16 cellular contexts compared by ENCODE assay signal in genomic region chr4:73883306-73883705, GRCh38. TPM values are rescaled to one million over a fixed set of nuclear protein-coding genes. Genes with fewer than 3 reads are reported as not detected.
A peak's percentile ranks its signal among the peaks of the same experiment; 100 is the strongest.
DNase-seq lines count a peak whose midpoint lies in the region; ATAC-seq, FAIRE-seq and TF ChIP-seq lines count a peak whose summit lies in the region.
"Had no signal": no experiment of that assay in that cellular context is flagged by ENCODE, and none has a peak within 500 bp of the region (broad histone marks: within the 10 kb centered on the region; RNA-seq: fewer than 3 reads in every experiment).

No MANE protein-coding gene starts in this region.

- H3K36me3 Mint-ChIP-seq in effector memory CD8-positive, alpha-beta T cell (ENCODE audit: insufficient read depth) = no peaks in the 10 kb centered on the region

- no peaks in the 10 kb centered on the region for H3K27me3 ChIP-seq in bronchial epithelial cell (ENCODE audit: control insufficient read depth, insufficient read depth, low read length)
- H3K27me3 ChIP-seq in osteoblast (ENCODE audit: insufficient read depth, low read length) = no peaks in the 10 kb centered on the region
- H3K27me3 ChIP-seq in esophagus muscularis mucosa = peaks cover 0 to 4% (median 0%) of the 10 kb centered on the region in 4 donors
- H3K27me3 ChIP-seq: BLaER1 treated with 17β-estradiol and CSF1 and Interleukin-3, amounts not matched to agents 10 nM and 100 nM; transverse colon had no signal

- ATAC-seq in effector memory CD8-positive, alpha-beta T cell (replicated peaks) = no peak

- DNase-seq in ELR (ENCODE audit: low read depth) = peak; percentile 85
- peak; percentile 75 for DNase-seq in M059J (ENCODE audit: low read depth)
- peak; percentile 77 for DNase-seq in bronchial epithelial cell (ENCODE audit: low read depth)
- DNase-seq in osteoblast (ENCODE audit: insufficient read length, low spot score, missing footprints) = no peak
- no peak for DNase-seq in esophagus muscularis mucosa (ENCODE audit: extremely low spot score)
- no peak for DNase-seq in GM10266 (ENCODE audit: extremely low spot score)
- no peak for DNase-seq in effector memory CD8-positive, alpha-beta T cell
- no peak for DNase-seq in NCI-H187 (lab: John Stamatoyannopoulos, UW)
- DNase-seq: activated gamma-delta T cell treated with Interleukin-2 at 50 U/mL for 16 hours; DMS79; left cardiac atrium; stimulated activated CD4-positive, alpha-beta T cell treated with anti-CD3 and anti-CD28 coated beads, Interleukin-1b, Interleukin-23, amount 100 ng/mL, for 48 hours; transverse colon had no signal

- H4K20me1 ChIP-seq in osteoblast (ENCODE audit: insufficient read depth, low read length) = no peaks in the 10 kb centered on the region
- H4K20me1 ChIP-seq: BLaER1 treated with 17β-estradiol and CSF1 and Interleukin-3, amounts not matched to agents 10 nM and 100 nM had no signal

- H3K4me2 ChIP-seq in osteoblast (ENCODE audit: insufficient read depth, low read length) = peak overlapping the region; percentile 40

- H3K9me3 ChIP-seq in osteoblast (ENCODE audit: low read depth, low read length) (no peaks in the 10 kb centered on the region), esophagus muscularis mucosa (no peaks in the 10 kb centered on the region)
- H3K9me3 ChIP-seq: transverse colon had no signal

- TF ChIP-seq CTCF in bronchial epithelial cell (IDR thresholded peaks at IDR 0.05; ENCODE audit: insufficient read depth, low read length, severe bottlenecking) = no peak
- no peak for TF ChIP-seq CTCF in osteoblast (IDR thresholded peaks at IDR 0.05; ENCODE audit: extremely low read depth, low read depth, low read length)
- TF ChIP-seq CTCF in esophagus muscularis mucosa (IDR thresholded peaks at IDR 0.05) = no peak
- TF ChIP-seq CTCF in GM10266 (IDR thresholded peaks at IDR 0.05; ENCODE audit: control insufficient read depth, insufficient read depth, low read depth, missing control alignments) = no peak

- intact Hi-C loops in esophagus muscularis mucosa (cut with DNase I) = no loop called here

- no peak overlapping the region for H3K27ac Mint-ChIP-seq in effector memory CD8-positive, alpha-beta T cell

- no peak for TF ChIP-seq POLR2A in esophagus muscularis mucosa (IDR thresholded peaks at IDR 0.05; ENCODE audit: low read depth)

- H3K4me1 ChIP-seq in osteoblast (ENCODE audit: insufficient read depth, low read length) (peaks cover 21% of the 10 kb centered on the region), esophagus muscularis mucosa (no peaks in the 10 kb centered on the region)

- no peaks in the 10 kb centered on the region for H3K79me2 ChIP-seq in osteoblast (ENCODE audit: insufficient read depth, low read length)

- no peak for TF ChIP-seq EP300 in esophagus muscularis mucosa (IDR thresholded peaks at IDR 0.05)

- 29% methylated on average over 1 of the region's 1 CpG for WGBS in esophagus muscularis mucosa

- H3K4me3 Mint-ChIP-seq in effector memory CD8-positive, alpha-beta T cell = no peak overlapping the region

- H3K4me3 ChIP-seq in bronchial epithelial cell (ENCODE audit: low read depth, low read length) (no peak overlapping the region), osteoblast (ENCODE audit: insufficient read depth, low read length) (no peak overlapping the region), esophagus muscularis mucosa (no peak overlapping the region)
- H3K4me3 ChIP-seq: BLaER1 treated with 17β-estradiol and CSF1 and Interleukin-3, amounts not matched to agents 10 nM and 100 nM; transverse colon had no signal

- H2AFZ ChIP-seq in osteoblast (ENCODE audit: low read length) = no peak overlapping the region

- H3K9me3 Mint-ChIP-seq in effector memory CD8-positive, alpha-beta T cell = peaks cover 0 to 4% of the 10 kb centered on the region in 2 donors

- H3K27me3 Mint-ChIP-seq in effector memory CD8-positive, alpha-beta T cell = no peaks in the 10 kb centered on the region

- FAIRE-seq in bronchial epithelial cell (lab: Jason Lieb, UNC) = no peak

- peak overlapping the region; percentile 1 for H3K27ac ChIP-seq in osteoblast (ENCODE audit: low read depth, low read length)
- no peak overlapping the region for H3K27ac ChIP-seq in esophagus muscularis mucosa (replicated peaks in 1 of 4)
- H3K27ac ChIP-seq: BLaER1 treated with 17β-estradiol and CSF1 and Interleukin-3, amounts not matched to agents 10 nM and 100 nM; transverse colon had no signal

- no peaks in the 10 kb centered on the region for H3K4me1 Mint-ChIP-seq in effector memory CD8-positive, alpha-beta T cell (ENCODE audit: low read depth in 2 of 2)

- H3K36me3 ChIP-seq in bronchial epithelial cell (ENCODE audit: control insufficient read depth, insufficient read depth, low read length) = no peaks in the 10 kb centered on the region
- no peaks in the 10 kb centered on the region for H3K36me3 ChIP-seq in osteoblast (ENCODE audit: insufficient read depth, low read length)
- no peaks in the 10 kb centered on the region for H3K36me3 ChIP-seq in esophagus muscularis mucosa
- H3K36me3 ChIP-seq: BLaER1 treated with 17β-estradiol and CSF1 and Interleukin-3, amounts not matched to agents 10 nM and 100 nM; transverse colon had no signal

RNA-seq across cellular contexts. Expression of gene CXCL1, which starts 14.1 kb away (rescaled TPM):
- 5.7 and 5.8 TPM in 2 replicates for total RNA-seq in M059J (2014; rRNA removed; shearing (Covaris generic))
- total RNA-seq in bronchial epithelial cell (4.2 and 5.2 TPM in 2 replicates), osteoblast (0.29 and 4.7 TPM in 2 replicates), esophagus muscularis mucosa (1 to 10 TPM in 3 of 4 donors, not detected in 1; 1.8 to 9.1 (median 3.4) TPM)

RNA-seq across cellular contexts. Expression of gene PF4V1, which starts 30.2 kb away (rescaled TPM):
- total RNA-seq in M059J (2014; rRNA removed; shearing (Covaris generic)) = not detected in 2 replicates
- total RNA-seq in bronchial epithelial cell = 1.6 TPM in 1 of 2 replicates, not detected in the other
- total RNA-seq in osteoblast = not detected in 2 replicates
- not detected for total RNA-seq in esophagus muscularis mucosa
- total RNA-seq: cardiac septum, left cardiac atrium, pulmonary artery endothelial cell, transverse colon had no signal

RNA-seq across cellular contexts. Expression of gene CXCL6, which starts 46.8 kb away (rescaled TPM):
- 0.15 TPM in 2 replicates for total RNA-seq in M059J (2014; rRNA removed; shearing (Covaris generic))
- 0.26 TPM in 1 of 2 replicates, not detected in the other for total RNA-seq in bronchial epithelial cell
- total RNA-seq in osteoblast = 1.1 TPM in 1 of 2 replicates, not detected in the other
- 1 to 10 TPM in 1 of 4 donors, under 1 TPM in 1, not detected in 2; 0.66 to 1.8 TPM for total RNA-seq in esophagus muscularis mucosa
- total RNA-seq: transverse colon had no signal

Comparison
In these comparisons a context has a peak if more than half of its experiments do, and no peak if none do; other contexts are left out.
1. DNase-seq: peak in ELR (single experiment), M059J (single experiment) and bronchial epithelial cell (single experiment); none in osteoblast (single experiment), esophagus muscularis mucosa (single experiment), GM10266 (single experiment), effector memory CD8-positive, alpha-beta T cell (0 of 3) and NCI-H187 (0 of 2).